In the genomic region with DNA sequence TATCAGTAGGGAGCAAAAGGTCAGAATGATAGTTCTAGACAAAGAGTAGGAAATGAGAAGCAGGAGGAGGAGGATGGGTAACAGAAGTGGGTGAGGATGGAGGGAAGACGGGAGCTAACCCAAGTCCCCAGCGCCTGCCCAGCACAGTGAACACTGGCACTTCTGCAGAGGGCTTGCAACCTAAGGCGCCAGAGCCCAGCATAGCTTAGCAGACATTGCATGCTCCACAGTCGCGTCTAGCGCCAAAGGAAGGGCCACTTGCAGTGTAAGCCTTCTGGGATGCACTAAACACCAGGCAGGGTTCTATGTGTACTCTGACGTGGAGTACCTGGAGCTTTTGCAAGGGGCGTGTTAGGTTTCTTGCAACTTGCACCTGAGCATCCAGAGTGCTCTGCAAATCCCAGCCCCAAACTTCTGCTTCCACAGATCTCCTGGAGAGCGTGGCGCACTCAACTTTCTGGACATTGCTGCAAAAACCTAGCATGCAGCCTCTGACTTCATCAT, we compare ENCODE assay signal across 11 cellular contexts. TPM values are rescaled to one million over a fixed set of nuclear protein-coding genes. Genes with fewer than 3 reads are reported as not detected.
DNase-seq lines count a peak whose midpoint lies in the region; ATAC-seq, FAIRE-seq and TF ChIP-seq lines count a peak whose summit lies in the region.
"Had no signal": no experiment of that assay in that cellular context is flagged by ENCODE, and none has a peak within 500 bp of the region (broad histone marks: within the 10 kb centered on the region; RNA-seq: fewer than 3 reads in every experiment).

No MANE protein-coding gene starts in this region.

- H3K4me2 ChIP-seq in MM.1S (ENCODE audit: low read depth, low read length) (0 out of 2 replicates have a peak overlapping the region, but pooled peaks have one; percentile 79), GM12878 (ENCODE audit: control insufficient read depth, insufficient read depth) (no peak overlapping the region; the same call in 1 of the 2 replicates)

- H4K20me1 ChIP-seq in MM.1S (ENCODE audit: insufficient read depth, low read length), result no peaks in the 10 kb centered on the region
- H4K20me1 ChIP-seq in GM12878 (ENCODE audit: control insufficient read depth, insufficient read depth), result no peaks in the 10 kb centered on the region

- H3K27me3 Mint-ChIP-seq in activated CD4-positive, alpha-beta T cell treated with anti-CD3 and anti-CD28 coated beads for 36 hours, result peaks cover 35% of the 10 kb centered on the region
- H3K27me3 Mint-ChIP-seq in neural crest cell (ENCODE audit: low read depth) (peaks cover 94% of the 10 kb centered on the region), MCF 10A (ENCODE audit: insufficient read depth, unreplicated experiment) (peaks cover 68% of the 10 kb centered on the region)

- H3K4me3 ChIP-seq in MM.1S (ENCODE audit: low read length), result no peak overlapping the region
- H3K4me3 ChIP-seq in GM12878, result no peak overlapping the region

- H3K9ac ChIP-seq in MM.1S (ENCODE audit: low read length), result no peak overlapping the region
- no peak overlapping the region for H3K9ac ChIP-seq in GM12878 (ENCODE audit: control insufficient read depth, insufficient read depth, low read length)
- H3K9ac ChIP-seq: parathyroid adenoma had no signal

- intact Hi-C loops in activated CD4-positive, alpha-beta T cell treated with anti-CD3 and anti-CD28 coated beads for 36 hours (cut with DNase I, micrococcal nuclease), result loop anchor here in 1 of 2 experiments (10.0 kb wide), 1 partner anchor 155 kb away; no protein-coding TSS in a partner anchor
- intact Hi-C loops in GM12878 (cut with micrococcal nuclease; ENCODE audit: unreplicated experiment), result loop anchor here (10.0 kb wide), 1 partner anchor 155 kb away; no protein-coding TSS in a partner anchor
- intact Hi-C loops in MCF 10A (cut with micrococcal nuclease), result no loop called here

- H3K9me3 ChIP-seq in MM.1S (replicated peaks; ENCODE audit: insufficient read depth, low read length) (no peaks in the 10 kb centered on the region), GM12878 (replicated peaks; ENCODE audit: control insufficient read depth, insufficient read depth, low read length) (no peaks in the 10 kb centered on the region)

- H3K27me3 ChIP-seq in MM.1S (replicated peaks; ENCODE audit: insufficient read depth, low read length) (no peaks in the 10 kb centered on the region), GM12878 (replicated peaks in 1 of 2; ENCODE audit: control insufficient read depth in 2 of 2, insufficient read depth in 2 of 2, low read length in 1 of 2) (peaks cover 3 to 16% of the 10 kb centered on the region in 2 experiments)

- H3K79me2 ChIP-seq in MM.1S (ENCODE audit: low read length) (no peaks in the 10 kb centered on the region), GM12878 (ENCODE audit: control insufficient read depth, insufficient read depth, low read length) (no peaks in the 10 kb centered on the region)
- H3K79me2 ChIP-seq: parathyroid adenoma had no signal

- no peak for TF ChIP-seq EP300 in GM12878 (IDR thresholded peaks at IDR 0.05; ENCODE audit: borderline replicate concordance in 1 of 2, control insufficient read depth in 1 of 2, low read depth in 2 of 2, low read length in 2 of 2)

- H3F3A ChIP-seq in MM.1S (ENCODE audit: insufficient read depth, low read length), result peaks cover 8% of the 10 kb centered on the region

- H2AFZ ChIP-seq in MM.1S (ENCODE audit: low read length) (peak overlapping the region; percentile 69; the same call in 1 of the 2 replicates), GM12878 (ENCODE audit: control insufficient read depth, low read depth, low read length) (no peak overlapping the region)
- H2AFZ ChIP-seq: parathyroid adenoma had no signal

- H3K9me3 Mint-ChIP-seq in activated CD4-positive, alpha-beta T cell treated with anti-CD3 and anti-CD28 coated beads for 36 hours (ENCODE audit: low read depth), result no peaks in the 10 kb centered on the region
- H3K9me3 Mint-ChIP-seq in neural crest cell (peaks cover 2% of the 10 kb centered on the region), MCF 10A (ENCODE audit: unreplicated experiment) (no peaks in the 10 kb centered on the region)
- H3K9me3 Mint-ChIP-seq: effector memory CD8-positive, alpha-beta T cell had no signal

- H3K4me3 Mint-ChIP-seq in activated CD4-positive, alpha-beta T cell treated with anti-CD3 and anti-CD28 coated beads for 36 hours, result peak overlapping the region; percentile 62
- H3K4me3 Mint-ChIP-seq in neural crest cell, result peak overlapping the region; percentile 57
- H3K4me3 Mint-ChIP-seq in MCF 10A (ENCODE audit: unreplicated experiment), result no peak overlapping the region

- BruUV-seq in GM12878 (replicated peaks; lab: Mats Ljungman, UMichigan), result no TSS peak
- BruUV-seq in MCF 10A (replicated peaks; lab: Mats Ljungman, UMichigan), result no TSS peak

- TF ChIP-seq RAD21 in GM12878 (IDR thresholded peaks at IDR 0.05; ENCODE audit: insufficient read depth, low read depth, low read length), result no peak

- in situ Hi-C loops in GM12878 (cut with MboI), result loop anchor here (25.0 kb wide), 1 partner anchor 147 kb away; no protein-coding TSS in a partner anchor

- no peaks in the 10 kb centered on the region for H3K36me3 Mint-ChIP-seq in activated CD4-positive, alpha-beta T cell treated with anti-CD3 and anti-CD28 coated beads for 36 hours (ENCODE audit: low read depth)
- H3K36me3 Mint-ChIP-seq in neural crest cell (ENCODE audit: low read depth) (peaks cover 2% of the 10 kb centered on the region), MCF 10A (ENCODE audit: insufficient read depth, unreplicated experiment) (peaks cover 5% of the 10 kb centered on the region)

- no peak for FAIRE-seq in GM12878 (lab: Jason Lieb, UNC)

- TF ChIP-seq POLR2A in GM12878 (IDR thresholded peaks at IDR 0.05; ENCODE audit: low read depth, low read length), result no peak

- WGBS in GM12878 (ENCODE audit: insufficient coverage, insufficient replicate concordance, low lambda C conversion rate, missing lambda C conversion rate), result 37% methylated on average over 10 of the region's 10 CpGs

- no peak for ATAC-seq in activated CD4-positive, alpha-beta T cell treated with anti-CD3 and anti-CD28 coated beads for 36 hours
- peak; percentile 47 for ATAC-seq in GM12878
- ATAC-seq in GM18511 (IDR thresholded peaks at IDR 0.05; ENCODE audit: unreplicated experiment), result no peak
- no peak for ATAC-seq in HG03460 (IDR thresholded peaks at IDR 0.05; ENCODE audit: unreplicated experiment)
- ATAC-seq: effector memory CD8-positive, alpha-beta T cell had no signal

- POLR2A ChIA-PET in activated CD4-positive, alpha-beta T cell treated with anti-CD3 and anti-CD28 coated beads for 36 hours (lab: Charles Lee), result no interaction called here
- POLR2A ChIA-PET in GM12878 (lab: Charles Lee) (no interaction called here), MCF 10A (lab: Yijun Ruan, JAX) (no interaction called here)

- CTCF ChIA-PET in activated CD4-positive, alpha-beta T cell treated with anti-CD3 and anti-CD28 coated beads for 36 hours (lab: Charles Lee), result no interaction called here
- CTCF ChIA-PET in GM12878 (lab: Yijun Ruan, JAX) (interaction anchor here (4.5 kb wide), 1 partner anchor 9 kb away, joined by 22 read pairs; no protein-coding TSS in a partner anchor), MCF 10A (lab: Yijun Ruan, JAX) (interaction anchor here (0.8 to 1.2 kb wide), 2 partner anchors 8 to 9 kb away, joined by 3 to 6 read pairs; no protein-coding TSS in a partner anchor)

- no peak overlapping the region for H3K27ac Mint-ChIP-seq in activated CD4-positive, alpha-beta T cell treated with anti-CD3 and anti-CD28 coated beads for 36 hours
- H3K27ac Mint-ChIP-seq in neural crest cell (ENCODE audit: unreplicated experiment), result no peak overlapping the region
- H3K27ac Mint-ChIP-seq in MCF 10A (ENCODE audit: low read depth, unreplicated experiment), result no peak overlapping the region
- H3K27ac Mint-ChIP-seq: effector memory CD8-positive, alpha-beta T cell had no signal

- peaks cover 8% of the 10 kb centered on the region for H3K4me1 Mint-ChIP-seq in activated CD4-positive, alpha-beta T cell treated with anti-CD3 and anti-CD28 coated beads for 36 hours
- H3K4me1 Mint-ChIP-seq in neural crest cell (peaks cover 8% of the 10 kb centered on the region), MCF 10A (ENCODE audit: insufficient read depth, unreplicated experiment) (no peaks in the 10 kb centered on the region)

- no peaks in the 10 kb centered on the region for H3K9me2 ChIP-seq in MM.1S (replicated peaks; ENCODE audit: insufficient read depth, low read length)

- H3K27ac ChIP-seq in MM.1S (ENCODE audit: low read length) (no peak overlapping the region), GM12878 (ENCODE audit: control insufficient read depth, insufficient read depth) (no peak overlapping the region)
- H3K27ac ChIP-seq: parathyroid adenoma had no signal

- no peak for TF ChIP-seq CTCF in MM.1S (IDR thresholded peaks at IDR 0.05; ENCODE audit: low read length)
- TF ChIP-seq CTCF in GM12878 (IDR thresholded peaks at IDR 0.05 in 2 of 3, conservative IDR thresholded peaks at IDR 0.05 in 1 of 3; ENCODE audit: control insufficient read depth in 2 of 3, extremely low read depth in 1 of 3, insufficient read depth in 1 of 3, low read depth in 3 of 3, low read length in 3 of 3), result no peak
- TF ChIP-seq CTCF in neural crest cell (conservative IDR thresholded peaks at IDR 0.05), result no peak
- no peak for TF ChIP-seq CTCF in MCF 10A (IDR thresholded peaks at IDR 0.05; ENCODE audit: unreplicated experiment)

- H3K4me1 ChIP-seq in MM.1S (ENCODE audit: low read length) (peaks cover 8% of the 10 kb centered on the region), GM12878 (ENCODE audit: control insufficient read depth, insufficient read depth, low read length) (no peaks in the 10 kb centered on the region)
- H3K4me1 ChIP-seq: parathyroid adenoma had no signal

- RAD21 ChIA-PET in GM12878 (lab: Charles Lee; ENCODE audit: unreplicated experiment), result no interaction called here

- SMC1A ChIA-PET in GM12878 (lab: Charles Lee; ENCODE audit: uncharacterized antibody, unreplicated experiment), result interaction anchor here (0.6 kb wide), 1 partner anchor 150 kb away, joined by 3 read pairs; no protein-coding TSS in a partner anchor

- no peaks in the 10 kb centered on the region for H3K36me3 ChIP-seq in MM.1S (replicated peaks; ENCODE audit: insufficient read depth, low read length)
- no peaks in the 10 kb centered on the region for H3K36me3 ChIP-seq in GM12878 (ENCODE audit: control insufficient read depth in 2 of 2, insufficient read depth in 2 of 2, low read length in 1 of 2)

- no peak for DNase-seq in activated CD4-positive, alpha-beta T cell treated with anti-CD3 and anti-CD28 coated beads for 36 hours
- no peak for DNase-seq in activated CD4-positive, alpha-beta T cell treated with anti-CD3 and anti-CD28 coated beads, Interleukin-2, amount 50 U/mL, for 1 hour
- DNase-seq in MM.1S (no peak), GM12878 (ENCODE audit: low read depth, low spot score) (no peak), neural crest cell (ENCODE audit: low read depth, low spot score) (no peak), MCF 10A (ENCODE audit: unreplicated experiment) (no peak)
- DNase-seq: effector memory CD8-positive, alpha-beta T cell; GDM1 had no signal

RNA-seq across cellular contexts. Expression of a gene that starts 46.4 kb away (rescaled TPM):
- 10 to 100 TPM; 11.8 to 12.2 TPM for total RNA-seq in activated CD4-positive, alpha-beta T cell treated with anti-CD3 and anti-CD28 coated beads for 36 hours
- total RNA-seq in GM12878 (2013; cell fraction: nucleolus; rRNA removed), result 12.2 and 14.5 TPM in 2 replicates
- total RNA-seq in GM12878 (2014; rRNA removed) (5.4 TPM in 2 replicates), GM12878 (2014; rRNA removed; fragmentation: Illumina TruSeq; extraction: Trizol) (5.2 and 5.3 TPM in 2 replicates), GM12878 (2021) (5.9 and 6.9 TPM in 2 replicates), neural crest cell (8.6 and 9.6 TPM in 2 replicates), MCF 10A (2022) (10.4 and 13.8 TPM in 2 replicates)
- polyA plus RNA-seq in GM12878 (2011; ENCODE audit: low read depth), result 2.5 TPM
- polyA plus RNA-seq in GM12878 (2011; rRNA removed) (5.6 and 11.7 TPM in 2 replicates), GM12878 (2014; fragmentation: Illumina TruSeq; extraction: Trizol) (4.9 and 5.1 TPM in 2 replicates), GM12878 (2014; fragmentation: Nextera tagmentation; extraction: Ambion mirVana) (1 to 10 TPM; 2.4 to 5.2 TPM), GM12878 (2014; rRNA removed) (5.1 and 6.7 TPM in 2 replicates), GM12878 (2016; fragmentation: Nextera tagmentation; extraction: Ambion mirVana) (1 to 10 TPM; 4.6 to 4.7 TPM)
- polyA plus RNA-seq in GM12878 (2011; cell fraction: cytosol; rRNA removed), result 2.9 and 3.3 TPM in 2 replicates
- polyA plus RNA-seq in GM12878 (2011; cell fraction: nucleus; rRNA removed), result 2.5 and 3.6 TPM in 2 replicates
- polyA plus RNA-seq in GM12878 (2012), result 4.9 and 6.3 TPM in 2 replicates
- polyA minus RNA-seq in GM12878 (2011; rRNA and poly(A)+ RNA removed), result 1.7 and 2.0 TPM in 2 replicates
- polyA minus RNA-seq in GM12878 (2011; cell fraction: cytosol; rRNA and poly(A)+ RNA removed), result 2.2 and 2.5 TPM in 2 replicates
- 2.9 and 3.6 TPM in 2 replicates for polyA minus RNA-seq in GM12878 (2011; cell fraction: nucleus; rRNA and poly(A)+ RNA removed)
